In genomic region chr20:3509064-3509463, GRCh38 we compare ENCODE assay signal across 1 cellular context.
TF ChIP-seq lines count a peak whose summit lies in the region.

No MANE protein-coding gene starts in this region.

TF ChIP-seq in HepG2, 621 proteins besides CTCF, POLR2A, EP300 and RAD21 (continued from another document):
- TF ChIP-seq HNF1A (IDR thresholded peaks at IDR 0.05; ENCODE audit: low read depth) (no peak), HNF1A (CRISPR knock-in tag; IDR thresholded peaks at IDR 0.05; ENCODE audit: borderline replicate concordance) (no peak)
